9 cellular contexts compared by ENCODE assay signal in genomic region chr13:28100149-28101121, GRCh38. TPM values are rescaled to one million over a fixed set of nuclear protein-coding genes. Genes with fewer than 3 reads are reported as not detected.
DNase-seq lines count a peak whose midpoint lies in the region; TF ChIP-seq lines count a peak whose summit lies in the region.
"Had no signal": no experiment of that assay in that cellular context is flagged by ENCODE, and none has a peak within 500 bp of the region (broad histone marks: within the 10 kb centered on the region; RNA-seq: fewer than 3 reads in every experiment).

Gene FLT3 (minus strand): TSS chr13:28100576. CDS start chr13:28100510, 66 bp downstream.

- no peak within 1 kb of the TSS; a peak in 1 of 7 replicates for H3K27ac Mint-ChIP-seq in H9
- no peak within 1 kb of the TSS for H3K27ac Mint-ChIP-seq in activated naive CD8-positive, alpha-beta T cell

- H3K79me2 ChIP-seq in H9 (ENCODE audit: insufficient read depth, low read length) (no peaks in the 10 kb centered on the region), hepatocyte (no peaks in the 10 kb centered on the region)

- H3K27me3 Mint-ChIP-seq in H9 (ENCODE audit: low read depth), result peaks cover 91% of the 10 kb centered on the region
- peaks cover 30% of the 10 kb centered on the region for H3K27me3 Mint-ChIP-seq in activated naive CD8-positive, alpha-beta T cell

- H2BK120ac ChIP-seq in H9 (ENCODE audit: low read depth, low read length, poor library complexity, severe bottlenecking), result no peak within 1 kb of the TSS

- H2BK12ac ChIP-seq in H9 (ENCODE audit: insufficient read length, low read depth, low read length), result no peak within 1 kb of the TSS

- no peak within 1 kb of the TSS for H4K8ac ChIP-seq in H9 (replicated peaks; ENCODE audit: insufficient read length, low read depth, low read length)

- no peak for TF ChIP-seq POLR2A in sigmoid colon (IDR thresholded peaks at IDR 0.05)

- TF ChIP-seq CTCF in H9 (conservative IDR thresholded peaks at IDR 0.05) (no peak), hepatocyte (IDR thresholded peaks at IDR 0.05; ENCODE audit: poor library complexity) (no peak), sigmoid colon (IDR thresholded peaks at IDR 0.05) (no peak)

- H2BK20ac ChIP-seq in H9 (ENCODE audit: low read depth, low read length, poor library complexity, severe bottlenecking), result no peak within 1 kb of the TSS

- H4K20me1 ChIP-seq in H9 (ENCODE audit: control insufficient read depth, insufficient read depth, insufficient read length), result no peaks in the 10 kb centered on the region
- no peaks in the 10 kb centered on the region for H4K20me1 ChIP-seq in hepatocyte (ENCODE audit: insufficient read depth, poor library complexity, severe bottlenecking)

- no peak within 1 kb of the TSS for H3K56ac ChIP-seq in H9 (ENCODE audit: insufficient read length, low read depth, low read length)

- peak within 1 kb of the TSS; percentile 75 for H3K18ac ChIP-seq in H9 (ENCODE audit: insufficient read length, low read depth, low read length)

- H3K14ac ChIP-seq in H9 (ENCODE audit: insufficient read depth, low read length), result peak within 1 kb of the TSS; percentile 84

- peaks cover 9 to 10% of the 10 kb centered on the region in 2 experiments; a peak in 3 of 4 replicates for H3K4me1 Mint-ChIP-seq in H9
- peaks cover 9% of the 10 kb centered on the region for H3K4me1 Mint-ChIP-seq in activated naive CD8-positive, alpha-beta T cell (ENCODE audit: low read depth)

- H3K36me3 ChIP-seq in hepatocyte (replicated peaks; ENCODE audit: insufficient read depth, low read depth) (no peaks in the 10 kb centered on the region), sigmoid colon (no peaks in the 10 kb centered on the region)

- H3K27ac ChIP-seq in H9 (ENCODE audit: insufficient read length, low read depth, low read length) (no peak within 1 kb of the TSS), hepatocyte (no peak within 1 kb of the TSS), sigmoid colon (no peak within 1 kb of the TSS)
- H3K27ac ChIP-seq: VCaP had no signal

- H2AFZ ChIP-seq in H9 (ENCODE audit: low read length), result no peak within 1 kb of the TSS
- H2AFZ ChIP-seq in hepatocyte, result peak within 1 kb of the TSS; percentile 56

- intact Hi-C loops in sigmoid colon (cut with DNase I), result no loop called here

- H3K23ac ChIP-seq in H9 (ENCODE audit: insufficient read length, low read depth, low read length), result no peak within 1 kb of the TSS

- H3K4me3 Mint-ChIP-seq in H9, result peak within 1 kb of the TSS; percentile 62 to 83
- H3K4me3 Mint-ChIP-seq in activated naive CD8-positive, alpha-beta T cell, result peak within 1 kb of the TSS; percentile 83

- no peak within 1 kb of the TSS for H3T11ph ChIP-seq in H9 (ENCODE audit: low read length)

- H3K36me3 Mint-ChIP-seq in H9 (ENCODE audit: insufficient read depth in 1 of 3, low read depth in 3 of 3), result no peaks in the 10 kb centered on the region
- H3K36me3 Mint-ChIP-seq in activated naive CD8-positive, alpha-beta T cell, result no peaks in the 10 kb centered on the region

- no peaks in the 10 kb centered on the region for H3K9me2 ChIP-seq in hepatocyte (replicated peaks; ENCODE audit: insufficient read depth)

- peak within 1 kb of the TSS; percentile 39 for H3K9ac ChIP-seq in H9 (ENCODE audit: extremely low read depth, insufficient read length, low read length)

- H3K79me1 ChIP-seq in H9 (ENCODE audit: insufficient read depth, low read depth, low read length, poor library complexity, severe bottlenecking), result no peaks in the 10 kb centered on the region

- H3K4ac ChIP-seq in H9 (ENCODE audit: low read depth, low read length), result no peak within 1 kb of the TSS

- no peak within 1 kb of the TSS for H4K91ac ChIP-seq in H9 (ENCODE audit: insufficient read length, low read depth, low read length)

- H3K4me3 ChIP-seq in hepatocyte (peak within 1 kb of the TSS; percentile 36), sigmoid colon (peak within 1 kb of the TSS in 3 of 4 donors; percentile 32 to 47 (median 45))

- peaks cover 0 to 3% of the 10 kb centered on the region in 2 experiments; a peak in 1 of 5 replicates for H3K9me3 Mint-ChIP-seq in H9
- no peaks in the 10 kb centered on the region for H3K9me3 Mint-ChIP-seq in activated naive CD8-positive, alpha-beta T cell (ENCODE audit: low read depth)

- H2AK5ac ChIP-seq in H9 (ENCODE audit: insufficient read length, low read length), result no peak within 1 kb of the TSS

- no peaks in the 10 kb centered on the region for H3K9me3 ChIP-seq in H9 (ENCODE audit: control insufficient read depth, low read depth, low read length)
- H3K9me3 ChIP-seq in hepatocyte (ENCODE audit: low read depth), result no peaks in the 10 kb centered on the region
- peaks cover 0 to 6% (median 0%) of the 10 kb centered on the region in 4 donors for H3K9me3 ChIP-seq in sigmoid colon

- peak within 1 kb of the TSS; percentile 45 for H3K4me2 ChIP-seq in H9 (ENCODE audit: insufficient read depth, insufficient read length, low read length)
- H3K4me2 ChIP-seq in hepatocyte, result peak within 1 kb of the TSS; percentile 95

- peaks cover 13% of the 10 kb centered on the region; the same call in 1 of the 2 replicates for H3K27me3 ChIP-seq in H9 (ENCODE audit: insufficient read depth, low read length)
- H3K27me3 ChIP-seq in hepatocyte, result peaks cover 90% of the 10 kb centered on the region
- peaks cover 17 to 78% (median 37%) of the 10 kb centered on the region in 3 donors for H3K27me3 ChIP-seq in sigmoid colon

- WGBS in H9 (ENCODE audit: extremely low coverage, insufficient read length, low lambda C conversion rate), result no CpG with 5 or more reads among the region's 106 CpGs
- WGBS in hepatocyte (ENCODE audit: low lambda C conversion rate, missing lambda C conversion rate), result under 1% methylated on average over 75 of the region's 106 CpGs
- WGBS in sigmoid colon, 2 donors, result 1% methylated on average over 106 of the region's 106 CpGs

- H4K5ac ChIP-seq in H9 (ENCODE audit: insufficient read length, low read depth, low read length), result no peak within 1 kb of the TSS

- H3K23me2 ChIP-seq in H9 (ENCODE audit: insufficient read length, low read depth, low read length, poor library complexity, severe bottlenecking), result peaks cover 17% of the 10 kb centered on the region

- no peak within 1 kb of the TSS for H2BK15ac ChIP-seq in H9 (ENCODE audit: low read depth, low read length)

- DNase-seq in Daoy (ENCODE audit: low read depth), result peak; percentile 88
- DNase-seq in H9, result peak; percentile 76
- DNase-seq in NCI-H526 treated with DMSO at 0.1 percent for 48 hours (lab: John Stamatoyannopoulos, UW), result peak; percentile 89
- peak; percentile 27 for DNase-seq in hepatocyte (ENCODE audit: low spot score)
- DNase-seq in sigmoid colon, result no peak
- no peak for DNase-seq in mucosa of gallbladder (ENCODE audit: low spot score)
- DNase-seq in NCI-H446 (lab: John Stamatoyannopoulos, UW), result no peak

- no peak for TF ChIP-seq EP300 in sigmoid colon (IDR thresholded peaks at IDR 0.05)

- no peak within 1 kb of the TSS for H2BK5ac ChIP-seq in H9 (ENCODE audit: insufficient read length, low read length)

- no peaks in the 10 kb centered on the region for H3K4me1 ChIP-seq in H9 (ENCODE audit: insufficient read depth, low read length)
- H3K4me1 ChIP-seq in hepatocyte (ENCODE audit: insufficient read depth), result no peaks in the 10 kb centered on the region
- peaks cover 0 to 16% (median 14%) of the 10 kb centered on the region in 4 donors for H3K4me1 ChIP-seq in sigmoid colon

RNA-seq across cellular contexts. Expression of gene FLT3, which starts in this region (rescaled TPM):
- total RNA-seq in Daoy (2014; rRNA removed; shearing (Covaris generic)), result 1.0 and 1.8 TPM in 2 replicates
- total RNA-seq in H9 (2021), result 0.33 and 0.44 TPM in 2 replicates
- 0.10 TPM in 1 of 2 replicates, not detected in the other for total RNA-seq in hepatocyte
- 0.09 and 0.29 TPM in 2 replicates for polyA plus RNA-seq in hepatocyte
- total RNA-seq in sigmoid colon, result 1 to 10 TPM; 1.8 to 3.5 (median 2.1) TPM
- polyA plus RNA-seq in sigmoid colon, result 1 to 10 TPM in 1 of 3 donors, under 1 TPM in 1, not detected in 1; 0.23 to 2.0 TPM
- 0.60 TPM for total RNA-seq in mucosa of gallbladder

Comparison
In these comparisons a context has a peak if more than half of its experiments do, and no peak if none do; other contexts are left out.
1. Peak in DNase-seq, H3K9ac ChIP-seq and H3K4me2 ChIP-seq in H9; RNA of the gene not detected or under 1 TPM.
2. Peak in DNase-seq, H3K4me3 ChIP-seq and H3K4me2 ChIP-seq in hepatocyte; RNA of the gene not detected or under 1 TPM.
3. DNase-seq: peak in Daoy (single experiment) and NCI-H526 treated with DMSO at 0.1 percent for 48 hours (single experiment); none in sigmoid colon (single experiment), mucosa of gallbladder (single experiment) and NCI-H446 (0 of 2).